In genomic region chr16:73216932-73217331, GRCh38 we compare ENCODE assay signal across 17 cellular contexts.
"Had no signal": no experiment of that assay in that cellular context is flagged by ENCODE, and none has a peak within 500 bp of the region (broad histone marks: within the 10 kb centered on the region; RNA-seq: fewer than 3 reads in every experiment).

No MANE protein-coding gene starts in this region.

- H3K4me1 Mint-ChIP-seq: activated naive CD8-positive, alpha-beta T cell treated with anti-CD3 and anti-CD28 coated beads, Interleukin-2, amount 10 ng/mL, durations not matched to agents 7 days and 5 days; memory B cell had no signal

- H3K9me3 ChIP-seq: sigmoid colon had no signal

- FAIRE-seq: colon, frontal cortex had no signal

- DNase-seq: activated CD4-positive, alpha-beta memory T cell treated with anti-CD3 and anti-CD28 coated beads for 36 hours; activated naive CD8-positive, alpha-beta T cell treated with anti-CD3 and anti-CD28 coated beads, Interleukin-2, amount 10 ng/mL, durations not matched to agents 7 days and 5 days; activated T-cell treated with anti-CD3 and anti-CD28 coated beads, Interleukin-2, amount 50 U/mL, for 48 hours; esophagus squamous epithelium; heart left ventricle; islet precursor cell; sigmoid colon; stimulated activated CD4-positive, alpha-beta T cell treated with anti-CD3 and anti-CD28 coated beads, Interleukin-12 subunit alpha, Interleukin-12 subunit beta, amount 100 ng/mL, for 4 hours; stimulated activated naive CD4-positive, alpha-beta T cell; T-helper 9 cell had no signal

- H3K27ac ChIP-seq: cardiac muscle cell, esophagus squamous epithelium, heart left ventricle, sigmoid colon had no signal

- H3K27ac Mint-ChIP-seq: activated CD4-positive, alpha-beta memory T cell treated with anti-CD3 and anti-CD28 coated beads for 36 hours; activated naive CD8-positive, alpha-beta T cell treated with anti-CD3 and anti-CD28 coated beads, Interleukin-2, amount 10 ng/mL, durations not matched to agents 7 days and 5 days; memory B cell; nephron; type B pancreatic cell had no signal

- H3K4me1 ChIP-seq: sigmoid colon had no signal

- H3K27me3 Mint-ChIP-seq: activated CD4-positive, alpha-beta memory T cell treated with anti-CD3 and anti-CD28 coated beads for 36 hours; activated naive CD8-positive, alpha-beta T cell treated with anti-CD3 and anti-CD28 coated beads, Interleukin-2, amount 10 ng/mL, durations not matched to agents 7 days and 5 days; type B pancreatic cell had no signal

- H3K4me3 ChIP-seq: cardiac muscle cell, esophagus squamous epithelium, heart left ventricle, sigmoid colon had no signal

- ATAC-seq: heart left ventricle, left lobe of liver had no signal

- H3K27me3 ChIP-seq: cardiac muscle cell, esophagus squamous epithelium, heart left ventricle, sigmoid colon had no signal

- H3K36me3 Mint-ChIP-seq: activated CD4-positive, alpha-beta memory T cell treated with anti-CD3 and anti-CD28 coated beads for 36 hours; activated naive CD8-positive, alpha-beta T cell treated with anti-CD3 and anti-CD28 coated beads, Interleukin-2, amount 10 ng/mL, durations not matched to agents 7 days and 5 days; memory B cell; type B pancreatic cell had no signal

- H3K36me3 ChIP-seq: cardiac muscle cell, esophagus squamous epithelium, heart left ventricle, sigmoid colon had no signal

- H3K4me3 Mint-ChIP-seq: activated CD4-positive, alpha-beta memory T cell treated with anti-CD3 and anti-CD28 coated beads for 36 hours; activated naive CD8-positive, alpha-beta T cell treated with anti-CD3 and anti-CD28 coated beads, Interleukin-2, amount 10 ng/mL, durations not matched to agents 7 days and 5 days; memory B cell; nephron; type B pancreatic cell had no signal
